Comparison of ENCODE assay signal across 26 cellular contexts in genomic region chr6:34689742-34690141, GRCh38.
"Had no signal": no experiment of that assay in that cellular context is flagged by ENCODE, and none has a peak within 500 bp of the region (broad histone marks: within the 10 kb centered on the region; RNA-seq: fewer than 3 reads in every experiment).

No MANE protein-coding gene starts in this region.

- H2AFZ ChIP-seq: neural progenitor cell had no signal

- H3K9ac ChIP-seq: neural progenitor cell had no signal

- H3K27ac Mint-ChIP-seq: memory B cell; mesothelial cell of epicardium; natural killer cell treated with Interleukin-12 subunit alpha and Interleukin-12 subunit beta and Interleukin-15 and Interleukin-18, amount 100 ng/mL, for 72 hours; neural progenitor cell had no signal

- FAIRE-seq: endometrium, keratinocyte, small intestine had no signal

- DNase-seq: cortex of kidney; dorsolateral prefrontal cortex; effector CD8-positive, alpha-beta T cell; glutamatergic neuron; immature natural killer cell; left ventricle myocardium inferior; lower lobe of right lung; nucleus accumbens; ovary; small intestine; stimulated activated CD4-positive, alpha-beta T cell treated with anti-CD3 and anti-CD28 coated beads, Interleukin-2, amount 100 ng/mL, for 48 hours; stimulated activated naive CD4-positive, alpha-beta T cell treated with Interleukin-2 at 50 U/mL for 16 hours; tibial artery; upper lobe of left lung; uterus had no signal

- H3K27me3 ChIP-seq: dorsolateral prefrontal cortex, esophagus muscularis mucosa, gastroesophageal sphincter, neural progenitor cell, ovary, right atrium auricular region, suprapubic skin, tibial artery, upper lobe of left lung, uterus had no signal

- H3K27me3 Mint-ChIP-seq: memory B cell; natural killer cell treated with Interleukin-12 subunit alpha and Interleukin-12 subunit beta and Interleukin-15 and Interleukin-18, amount 100 ng/mL, for 72 hours had no signal

- H3K36me3 ChIP-seq: gastroesophageal sphincter, lower lobe of right lung, neural progenitor cell, ovary, suprapubic skin, upper lobe of left lung, uterus had no signal

- ATAC-seq: gastroesophageal sphincter had no signal

- H3K4me1 ChIP-seq: neural progenitor cell, uterus had no signal

- H3K4me2 ChIP-seq: neural progenitor cell had no signal

- H3K9me3 ChIP-seq: esophagus muscularis mucosa, gastroesophageal sphincter, lower lobe of right lung, ovary, right atrium auricular region, suprapubic skin, tibial artery, upper lobe of left lung, uterus had no signal

- H3K4me3 Mint-ChIP-seq: immature natural killer cell; memory B cell; mesothelial cell of epicardium; natural killer cell treated with Interleukin-12 subunit alpha and Interleukin-12 subunit beta and Interleukin-15 and Interleukin-18, amount 100 ng/mL, for 72 hours; neural progenitor cell had no signal

- H3K4me3 ChIP-seq: dorsolateral prefrontal cortex, esophagus muscularis mucosa, gastroesophageal sphincter, left ventricle myocardium inferior, lower lobe of right lung, neural progenitor cell, ovary, right atrium auricular region, suprapubic skin, tibial artery, upper lobe of left lung, uterus had no signal

- H3K9me3 Mint-ChIP-seq: immature natural killer cell; memory B cell; mesothelial cell of epicardium; natural killer cell treated with Interleukin-12 subunit alpha and Interleukin-12 subunit beta and Interleukin-15 and Interleukin-18, amount 100 ng/mL, for 72 hours; neural progenitor cell had no signal

- H3K27ac ChIP-seq: dorsolateral prefrontal cortex, epithelial cell of prostate, esophagus muscularis mucosa, gastroesophageal sphincter, left ventricle myocardium inferior, lower lobe of right lung, neural progenitor cell, ovary, right atrium auricular region, suprapubic skin, tibial artery, uterus had no signal

- H3K36me3 Mint-ChIP-seq: immature natural killer cell; natural killer cell treated with Interleukin-12 subunit alpha and Interleukin-12 subunit beta and Interleukin-15 and Interleukin-18, amount 100 ng/mL, for 72 hours had no signal
